8 cellular contexts compared by ENCODE assay signal in the genomic region with DNA sequence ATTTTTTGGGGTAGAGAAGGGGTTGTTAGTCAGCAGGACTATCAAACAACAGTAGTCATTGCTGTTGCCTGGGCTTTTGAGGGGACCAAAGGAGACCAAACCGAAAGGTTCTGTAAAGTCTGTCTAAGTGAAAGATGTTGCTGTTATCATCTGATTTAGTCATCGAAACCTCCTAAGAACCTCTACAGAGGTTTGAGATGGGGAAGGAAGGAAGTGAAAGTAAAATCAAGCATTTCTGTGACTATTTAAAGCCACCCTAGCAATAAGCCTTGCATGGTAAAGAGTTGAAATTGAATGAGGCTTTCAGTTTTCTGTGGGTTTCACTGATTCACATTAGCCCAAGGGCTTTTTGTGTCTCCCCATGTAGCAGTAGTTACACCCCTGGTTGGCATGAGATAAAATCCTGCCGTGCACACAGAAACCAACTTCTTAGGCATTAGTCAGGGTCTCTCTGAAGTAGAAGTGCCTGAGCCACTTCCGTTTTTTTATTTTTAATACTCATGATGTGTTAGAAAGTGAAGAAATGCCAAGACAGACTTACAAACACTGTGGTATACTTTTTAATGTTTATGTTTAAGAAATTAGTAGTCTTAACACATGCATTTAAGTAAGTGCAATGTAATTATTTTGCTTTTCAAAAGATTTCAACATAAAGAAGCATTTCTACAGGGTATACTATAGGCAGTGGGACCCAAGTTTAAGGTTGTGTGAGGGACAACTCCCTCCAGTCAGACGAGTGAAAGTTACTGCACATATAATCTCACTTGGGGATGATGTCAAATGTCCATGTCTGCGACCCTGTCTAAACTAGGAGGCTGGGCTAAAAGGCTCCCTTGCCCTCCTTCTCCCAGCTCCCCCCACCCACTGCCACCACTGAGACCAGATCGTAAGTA. TPM values are rescaled to one million over a fixed set of nuclear protein-coding genes. Genes with fewer than 3 reads are reported as not detected.
DNase-seq lines count a peak whose midpoint lies in the region; ATAC-seq and TF ChIP-seq lines count a peak whose summit lies in the region.

No MANE protein-coding gene starts in this region.

- H3K27me3 ChIP-seq in tibial artery: no peaks in the 10 kb centered on the region

- POLR2A ChIA-PET in RWPE1 (lab: Yijun Ruan, JAX; ENCODE audit: low non-redundant PET): no interaction called here

- no peaks in the 10 kb centered on the region for H3K36me3 ChIP-seq in tibial artery

- ATAC-seq in GM18858 (IDR thresholded peaks at IDR 0.05; ENCODE audit: unreplicated experiment) (peak; percentile 95), HG02970 (IDR thresholded peaks at IDR 0.05; ENCODE audit: low FRiP score, unreplicated experiment) (peak; percentile 98)

- TF ChIP-seq CTCF in RWPE1 (conservative IDR thresholded peaks at IDR 0.05; ENCODE audit: low read depth): no peak
- no peak for TF ChIP-seq CTCF in tibial artery (IDR thresholded peaks at IDR 0.05)

- peak overlapping the region; percentile 35 to 41 for H3K4me3 ChIP-seq in tibial artery

- H3K27ac ChIP-seq in RWPE1: no peak overlapping the region
- H3K27ac ChIP-seq in tibial artery: peak overlapping the region; percentile 36 to 67

- peak overlapping the region; percentile 84 for H3K4me3 Mint-ChIP-seq in activated naive CD4-positive, alpha-beta T cell treated with anti-CD3 and anti-CD28 coated beads, Interleukin-2, amount 50 U/mL, for 24 hours

- CTCF ChIA-PET in RWPE1 (lab: Yijun Ruan, JAX): no interaction called here

- no peaks in the 10 kb centered on the region for H3K27me3 Mint-ChIP-seq in activated naive CD4-positive, alpha-beta T cell treated with anti-CD3 and anti-CD28 coated beads, Interleukin-2, amount 50 U/mL, for 24 hours

- H3K4me1 Mint-ChIP-seq in activated naive CD4-positive, alpha-beta T cell treated with anti-CD3 and anti-CD28 coated beads, Interleukin-2, amount 50 U/mL, for 24 hours: peaks cover 67% of the 10 kb centered on the region

- H3K4me1 ChIP-seq in tibial artery: peaks cover 0 to 19% (median 3%) of the 10 kb centered on the region in 4 donors

- peak overlapping the region; percentile 92 for H3K27ac Mint-ChIP-seq in activated naive CD4-positive, alpha-beta T cell treated with anti-CD3 and anti-CD28 coated beads, Interleukin-2, amount 50 U/mL, for 24 hours

- intact Hi-C loops in tibial artery (cut with DNase I; ENCODE audit: low total_unique reads): no loop called here

- H3K9me3 ChIP-seq in tibial artery: no peaks in the 10 kb centered on the region

- H3K9me3 Mint-ChIP-seq in activated naive CD4-positive, alpha-beta T cell treated with anti-CD3 and anti-CD28 coated beads, Interleukin-2, amount 50 U/mL, for 24 hours: no peaks in the 10 kb centered on the region

- DNase-seq in RWPE1 (ENCODE audit: low spot score) (peak; percentile 50), medulla oblongata (ENCODE audit: extremely low spot score) (peak; percentile 71), tibial artery (no peak), mucosa of gallbladder (ENCODE audit: low spot score) (no peak), hippocampal formation (lab: John Stamatoyannopoulos, UW) (no peak)

- peaks cover 5% of the 10 kb centered on the region for H3K36me3 Mint-ChIP-seq in activated naive CD4-positive, alpha-beta T cell treated with anti-CD3 and anti-CD28 coated beads, Interleukin-2, amount 50 U/mL, for 24 hours

RNA-seq across cellular contexts. Expression of a gene that starts 50.4 kb away (rescaled TPM):
- 67.5 TPM for total RNA-seq in mucosa of gallbladder

Comparison
In these comparisons a context has a peak if more than half of its experiments do, and no peak if none do; other contexts are left out.
1. DNase-seq: peak in RWPE1 (single experiment) and medulla oblongata (single experiment); none in tibial artery (0 of 2), mucosa of gallbladder (single experiment) and hippocampal formation (0 of 2).